ENCODE assay signal across 8 cellular contexts in the genomic region with DNA sequence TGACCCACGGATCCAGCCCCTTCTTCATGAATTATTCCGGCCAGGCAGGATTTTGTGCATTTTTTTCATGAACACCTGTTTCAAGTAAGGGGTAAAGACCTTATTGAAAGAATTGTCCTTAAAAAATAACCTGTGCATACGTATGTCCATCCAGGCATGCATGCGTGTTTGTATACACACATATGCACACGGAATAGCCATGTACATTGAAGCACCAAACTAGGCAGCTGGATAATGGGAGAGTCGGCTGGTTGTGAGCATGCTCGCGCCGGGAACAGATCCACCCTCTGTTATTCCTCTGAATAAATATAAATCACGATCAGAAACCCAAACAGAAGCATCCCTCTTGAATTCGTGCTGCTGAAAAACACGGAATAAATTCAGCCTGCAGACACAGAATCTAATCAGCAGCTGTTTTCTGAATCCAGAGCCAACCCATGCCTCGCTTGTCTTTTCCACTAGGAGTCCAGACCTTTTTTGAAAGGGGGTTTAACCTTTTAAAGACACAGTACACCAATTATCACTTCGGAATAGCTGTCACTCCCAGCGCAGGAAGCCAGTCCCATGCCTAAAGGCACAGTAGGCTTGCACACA. TPM values are rescaled to one million over a fixed set of nuclear protein-coding genes. Genes with fewer than 3 reads are reported as not detected.
A peak's percentile ranks its signal among the peaks of the same experiment; 100 is the strongest.
DNase-seq lines count a peak whose midpoint lies in the region; TF ChIP-seq lines count a peak whose summit lies in the region.

A gene (minus strand): TSS at position 473 of the 594 bp plus-strand sequence.

- peak within 1 kb of the TSS; percentile 73 for H3K4me3 ChIP-seq in osteoblast (ENCODE audit: insufficient read depth, low read length)

- H3K4me1 ChIP-seq in osteoblast (ENCODE audit: insufficient read depth, low read length), result peaks cover 11% of the 10 kb centered on the region

- H3K79me2 ChIP-seq in osteoblast (ENCODE audit: insufficient read depth, low read length), result no peaks in the 10 kb centered on the region

- CTCF ChIA-PET in activated CD4-positive, alpha-beta memory T cell treated with anti-CD3 and anti-CD28 coated beads, Interleukin-2, amount 10 ng/mL, durations not matched to agents 7 days and 5 days (lab: Charles Lee), result interaction anchor here (1.4 to 6.0 kb wide), 4 partner anchors 19 to 344 kb away, joined by 6 to 72 read pairs (median 12); no protein-coding TSS in a partner anchor

- no peaks in the 10 kb centered on the region for H3K27me3 ChIP-seq in osteoblast (ENCODE audit: insufficient read depth, low read length)

- H3K27ac Mint-ChIP-seq in activated CD4-positive, alpha-beta memory T cell treated with anti-CD3 and anti-CD28 coated beads, Interleukin-2, amount 10 ng/mL, durations not matched to agents 7 days and 5 days, result peak within 1 kb of the TSS; percentile 93

- H3K27ac ChIP-seq in osteoblast (ENCODE audit: low read depth, low read length), result no peak within 1 kb of the TSS

- peak within 1 kb of the TSS; percentile 85 for H3K4me2 ChIP-seq in osteoblast (ENCODE audit: insufficient read depth, low read length)

- no peaks in the 10 kb centered on the region for H3K9me3 Mint-ChIP-seq in activated CD4-positive, alpha-beta memory T cell treated with anti-CD3 and anti-CD28 coated beads, Interleukin-2, amount 10 ng/mL, durations not matched to agents 7 days and 5 days

- no peaks in the 10 kb centered on the region for H3K27me3 Mint-ChIP-seq in activated CD4-positive, alpha-beta memory T cell treated with anti-CD3 and anti-CD28 coated beads, Interleukin-2, amount 10 ng/mL, durations not matched to agents 7 days and 5 days

- POLR2A ChIA-PET in activated CD4-positive, alpha-beta memory T cell treated with anti-CD3 and anti-CD28 coated beads, Interleukin-2, amount 10 ng/mL, durations not matched to agents 7 days and 5 days (lab: Charles Lee), result interaction anchor here (1.0 to 9.7 kb wide), 9 partner anchors 7 to 252 kb away, joined by 3 to 231 read pairs (median 19); no protein-coding TSS in a partner anchor

- H4K20me1 ChIP-seq in osteoblast (ENCODE audit: insufficient read depth, low read length), result no peaks in the 10 kb centered on the region

- no peaks in the 10 kb centered on the region for H3K9me3 ChIP-seq in osteoblast (ENCODE audit: low read depth, low read length)

- H3K36me3 ChIP-seq in osteoblast (ENCODE audit: insufficient read depth, low read length), result no peaks in the 10 kb centered on the region

- H2AFZ ChIP-seq in osteoblast (ENCODE audit: low read length), result peak within 1 kb of the TSS; percentile 88

- H3K36me3 Mint-ChIP-seq in activated CD4-positive, alpha-beta memory T cell treated with anti-CD3 and anti-CD28 coated beads, Interleukin-2, amount 10 ng/mL, durations not matched to agents 7 days and 5 days (ENCODE audit: low read depth), result peaks cover 8% of the 10 kb centered on the region

- peaks cover 70% of the 10 kb centered on the region for H3K4me1 Mint-ChIP-seq in activated CD4-positive, alpha-beta memory T cell treated with anti-CD3 and anti-CD28 coated beads, Interleukin-2, amount 10 ng/mL, durations not matched to agents 7 days and 5 days

- peak; percentile 27 for TF ChIP-seq CTCF in osteoblast (IDR thresholded peaks at IDR 0.05; ENCODE audit: extremely low read depth, low read depth, low read length)

- DNase-seq in DMS153 treated with DMSO at 0.1 percent for 48 hours (lab: John Stamatoyannopoulos, UW; ENCODE audit: unreplicated experiment) (peak; percentile 87), NCI-H1417 (lab: John Stamatoyannopoulos, UW) (peak; percentile 62 to 89 (median 80)), glomerular visceral epithelial cell (ENCODE audit: extremely low spot score) (peak; percentile 38), osteoblast (ENCODE audit: insufficient read length, low spot score, missing footprints) (peak; percentile 96), GF-D8 (lab: John Stamatoyannopoulos, UW) (no peak), T1000 (lab: John Stamatoyannopoulos, UW) (no peak)
- DNase-seq in activated CD4-positive, alpha-beta memory T cell treated with anti-CD3 and anti-CD28 coated beads, Interleukin-2, amount 10 ng/mL, durations not matched to agents 7 days and 5 days, result no peak
- DNase-seq in stimulated activated CD4-positive, alpha-beta T cell treated with anti-CD3 and anti-CD28 coated beads, Interleukin-1b, Interleukin-23, amount 100 ng/mL, for 48 hours, result no peak

- peak within 1 kb of the TSS; percentile 93 for H3K4me3 Mint-ChIP-seq in activated CD4-positive, alpha-beta memory T cell treated with anti-CD3 and anti-CD28 coated beads, Interleukin-2, amount 10 ng/mL, durations not matched to agents 7 days and 5 days

RNA-seq across cellular contexts. Expression of the gene that starts here (rescaled TPM):
- total RNA-seq in activated CD4-positive, alpha-beta memory T cell treated with anti-CD3 and anti-CD28 coated beads, Interleukin-2, amount 10 ng/mL, durations not matched to agents 7 days and 5 days, result 10 to 100 TPM; 27.8 to 28.8 TPM
- total RNA-seq in osteoblast, result 1.8 TPM in 2 replicates

Comparison
In these comparisons a context has a peak if more than half of its experiments do, and no peak if none do; other contexts are left out.
1. RNA of the gene that starts here (total RNA-seq): 27.8 to 28.8 TPM in activated CD4-positive, alpha-beta memory T cell treated with anti-CD3 and anti-CD28 coated beads, Interleukin-2, amount 10 ng/mL, durations not matched to agents 7 days and 5 days; 1.8 TPM in osteoblast; every median in the first group is over 10 times any median in the second.
2. DNase-seq: peak in DMS153 treated with DMSO at 0.1 percent for 48 hours (single experiment), NCI-H1417 (3 of 3), glomerular visceral epithelial cell (single experiment) and osteoblast (single experiment); none in activated CD4-positive, alpha-beta memory T cell treated with anti-CD3 and anti-CD28 coated beads, Interleukin-2, amount 10 ng/mL, durations not matched to agents 7 days and 5 days (single experiment), stimulated activated CD4-positive, alpha-beta T cell treated with anti-CD3 and anti-CD28 coated beads, Interleukin-1b, Interleukin-23, amount 100 ng/mL, for 48 hours (single experiment), GF-D8 (single experiment) and T1000 (single experiment).